21 cellular contexts compared by ENCODE assay signal in genomic region chr7:71251706-71252105, GRCh38.
"Had no signal": no experiment of that assay in that cellular context is flagged by ENCODE, and none has a peak within 500 bp of the region (broad histone marks: within the 10 kb centered on the region; RNA-seq: fewer than 3 reads in every experiment).

No MANE protein-coding gene starts in this region.

- H3K27ac ChIP-seq: HL-60, KMS-11, SJCRH30 had no signal

- H3K4me1 ChIP-seq: SJCRH30 had no signal

- H3K4me2 ChIP-seq: KMS-11 had no signal

- H3K36me3 ChIP-seq: MG63, SJCRH30 had no signal

- ATAC-seq: K562, SK-N-SH treated with all-trans-retinoic acid at 6 μM for 48 hours had no signal

- H3K4me3 ChIP-seq: K562, MG63, SJCRH30 had no signal

- DNase-seq: Kasumi-1, MG63, NCI-H1092, NCI-H1105 treated with DMSO at 0.1 percent for 48 hours, NCI-H1417 treated with DMSO at 0.1 percent for 48 hours, NCI-H146, NCI-H1694 treated with DMSO at 0.1 percent for 48 hours, NCI-H1930, NCI-H2081, NCI-H2107, NCI-H2227 treated with DMSO at 0.1 percent for 48 hours, NCI-H524, NCI-H526 treated with DMSO at 0.1 percent for 48 hours, NCI-H774, Right ventricle myocardium superior, RPMI8226, SJCRH30 had no signal

- H3K9me3 ChIP-seq: MG63, SJCRH30 had no signal

- H3K27me3 ChIP-seq: MG63, SJCRH30 had no signal

- H3K9ac ChIP-seq: KMS-11 had no signal
